In the genomic region with DNA sequence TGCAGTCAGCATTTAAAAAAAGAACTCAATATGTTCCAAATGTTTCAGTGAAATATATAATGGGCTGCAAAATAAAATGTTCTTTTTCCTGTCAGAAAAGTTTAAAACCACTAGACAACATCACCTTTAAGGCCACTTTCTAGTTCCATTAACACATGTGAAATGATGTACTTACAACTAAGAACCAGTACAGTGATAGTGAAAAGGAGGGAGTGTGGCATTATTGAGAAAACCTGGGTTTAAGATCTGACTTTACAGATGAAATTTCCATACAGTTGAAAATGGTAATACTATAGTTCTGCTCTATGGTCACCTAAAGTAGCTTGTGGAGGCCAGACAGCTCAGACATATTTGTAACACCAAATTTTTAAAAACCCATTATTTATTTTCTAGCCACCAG, we compare ENCODE assay signal across 18 cellular contexts. TPM values are rescaled to one million over a fixed set of nuclear protein-coding genes. Genes with fewer than 3 reads are reported as not detected.
DNase-seq lines count a peak whose midpoint lies in the region; ATAC-seq, FAIRE-seq and TF ChIP-seq lines count a peak whose summit lies in the region.
"Had no signal": no experiment of that assay in that cellular context is flagged by ENCODE, and none has a peak within 500 bp of the region (broad histone marks: within the 10 kb centered on the region; RNA-seq: fewer than 3 reads in every experiment).

No MANE protein-coding gene starts in this region.

- ATAC-seq in WTC11 (no peak), HG03457 (IDR thresholded peaks at IDR 0.05; ENCODE audit: unreplicated experiment) (no peak)
- ATAC-seq in natural killer cell treated with Interleukin-12 subunit alpha and Interleukin-12 subunit beta and Interleukin-15 and Interleukin-18, amount 100 ng/mL, for 72 hours = peak; percentile 52 to 73
- ATAC-seq: HCT116, PC-3 had no signal

- peaks cover 29% of the 10 kb centered on the region for H3K36me3 Mint-ChIP-seq in activated CD4-positive, alpha-beta T cell treated with anti-CD3 and anti-CD28 coated beads, Interleukin-2, amount 10 ng/mL, durations not matched to agents 24 days and 14 days (ENCODE audit: low read depth)
- peaks cover 36% of the 10 kb centered on the region for H3K36me3 Mint-ChIP-seq in activated CD4-positive, alpha-beta T cell treated with anti-CD3 and anti-CD28 coated beads, Interleukin-2, amount 10 ng/mL, durations not matched to agents 7 days and 5 days (ENCODE audit: low read depth)
- H3K36me3 Mint-ChIP-seq in WTC11 = peaks cover 23% of the 10 kb centered on the region
- peaks cover 25% of the 10 kb centered on the region for H3K36me3 Mint-ChIP-seq in natural killer cell treated with Interleukin-12 subunit alpha and Interleukin-12 subunit beta and Interleukin-15 and Interleukin-18, amount 100 ng/mL, for 72 hours

- CTCF ChIA-PET in activated CD4-positive, alpha-beta T cell treated with anti-CD3 and anti-CD28 coated beads, Interleukin-2, amount 10 ng/mL, durations not matched to agents 7 days and 5 days (lab: Charles Lee) = interaction anchor here (4.9 kb wide), 1 partner anchor 14 kb away, joined by 24 read pairs; the partner anchor contains the start of gene MEX3C
- CTCF ChIA-PET in WTC11 (lab: Charles Lee) = interaction anchor here (1.1 kb wide), 1 partner anchor 46 kb away, joined by 3 read pairs; no protein-coding TSS in a partner anchor

- intact Hi-C loops in activated CD4-positive, alpha-beta T cell treated with anti-CD3 and anti-CD28 coated beads, Interleukin-2, amount 10 ng/mL, durations not matched to agents 24 days and 14 days (cut with micrococcal nuclease) = no loop called here

- no peaks in the 10 kb centered on the region for H3K27me3 Mint-ChIP-seq in activated CD4-positive, alpha-beta T cell treated with anti-CD3 and anti-CD28 coated beads, Interleukin-2, amount 10 ng/mL, durations not matched to agents 24 days and 14 days
- H3K27me3 Mint-ChIP-seq in activated CD4-positive, alpha-beta T cell treated with anti-CD3 and anti-CD28 coated beads, Interleukin-2, amount 10 ng/mL, durations not matched to agents 7 days and 5 days = no peaks in the 10 kb centered on the region
- H3K27me3 Mint-ChIP-seq in WTC11 (ENCODE audit: low read depth) = no peaks in the 10 kb centered on the region
- no peaks in the 10 kb centered on the region for H3K27me3 Mint-ChIP-seq in natural killer cell treated with Interleukin-12 subunit alpha and Interleukin-12 subunit beta and Interleukin-15 and Interleukin-18, amount 100 ng/mL, for 72 hours
- H3K27me3 Mint-ChIP-seq: IgD-negative memory B cell had no signal

- H3K9me3 Mint-ChIP-seq in activated CD4-positive, alpha-beta T cell treated with anti-CD3 and anti-CD28 coated beads, Interleukin-2, amount 10 ng/mL, durations not matched to agents 24 days and 14 days = no peaks in the 10 kb centered on the region
- no peaks in the 10 kb centered on the region for H3K9me3 Mint-ChIP-seq in activated CD4-positive, alpha-beta T cell treated with anti-CD3 and anti-CD28 coated beads, Interleukin-2, amount 10 ng/mL, durations not matched to agents 7 days and 5 days
- H3K9me3 Mint-ChIP-seq in WTC11 = no peaks in the 10 kb centered on the region
- H3K9me3 Mint-ChIP-seq in natural killer cell treated with Interleukin-12 subunit alpha and Interleukin-12 subunit beta and Interleukin-15 and Interleukin-18, amount 100 ng/mL, for 72 hours = no peaks in the 10 kb centered on the region
- H3K9me3 Mint-ChIP-seq: IgD-negative memory B cell had no signal

- DNase-seq in activated CD4-positive, alpha-beta T cell treated with anti-CD3 and anti-CD28 coated beads, Interleukin-2, amount 10 ng/mL, durations not matched to agents 24 days and 14 days = no peak
- no peak for DNase-seq in activated CD4-positive, alpha-beta T cell treated with anti-CD3 and anti-CD28 coated beads, Interleukin-2, amount 10 ng/mL, durations not matched to agents 7 days and 5 days
- DNase-seq in D721Med (ENCODE audit: insufficient read length, low spot score) (no peak), WTC11 (ENCODE audit: low spot score) (no peak), anterior cingulate cortex (lab: John Stamatoyannopoulos, UW) (no peak)
- no peak for DNase-seq in natural killer cell treated with Interleukin-12 subunit alpha and Interleukin-12 subunit beta and Interleukin-15 and Interleukin-18, amount 100 ng/mL, for 72 hours (ENCODE audit: low spot score)
- DNase-seq in stimulated activated CD4-positive, alpha-beta T cell treated with anti-CD3 and anti-CD28 coated beads, Interleukin-2, amount 100 ng/mL, for 24 hours = no peak
- DNase-seq: 8988T; DMS153; EL; NCI-H1436 treated with DMSO at 0.1 percent for 48 hours; NCI-H2081 treated with DMSO at 0.1 percent for 48 hours; NCI-H524 treated with DMSO at 0.1 percent for 48 hours; NK-92 treated with Interleukin-12 subunit alpha and Interleukin-12 subunit beta, amount 100 ng/mL, for 24 hours; PC-3 had no signal

- FAIRE-seq in D721Med (lab: Jason Lieb, UNC) = peak; percentile 64

- POLR2A ChIA-PET in activated CD4-positive, alpha-beta T cell treated with anti-CD3 and anti-CD28 coated beads, Interleukin-2, amount 10 ng/mL, durations not matched to agents 7 days and 5 days (lab: Charles Lee) = interaction anchor here (0.7 kb wide), 1 partner anchor 12 kb away, joined by 3 read pairs; no protein-coding TSS in a partner anchor
- POLR2A ChIA-PET in WTC11 (lab: Charles Lee) = interaction anchor here (2.0 kb wide), 1 partner anchor 15 kb away, joined by 10 read pairs; the partner anchor contains the start of gene MEX3C

- peak overlapping the region; percentile 66 for H3K27ac Mint-ChIP-seq in activated CD4-positive, alpha-beta T cell treated with anti-CD3 and anti-CD28 coated beads, Interleukin-2, amount 10 ng/mL, durations not matched to agents 24 days and 14 days
- no peak overlapping the region for H3K27ac Mint-ChIP-seq in activated CD4-positive, alpha-beta T cell treated with anti-CD3 and anti-CD28 coated beads, Interleukin-2, amount 10 ng/mL, durations not matched to agents 7 days and 5 days
- H3K27ac Mint-ChIP-seq in WTC11 = peak overlapping the region; percentile 67; the same call in 1 of the 2 replicates
- H3K27ac Mint-ChIP-seq in natural killer cell treated with Interleukin-12 subunit alpha and Interleukin-12 subunit beta and Interleukin-15 and Interleukin-18, amount 100 ng/mL, for 72 hours = peak overlapping the region; percentile 63 to 81

- TF ChIP-seq CTCF in D721Med (IDR thresholded peaks at IDR 0.05; ENCODE audit: insufficient read depth, missing control alignments) (no peak), WTC11 (IDR thresholded peaks at IDR 0.05) (no peak)

- no peak overlapping the region for H3K4me3 Mint-ChIP-seq in activated CD4-positive, alpha-beta T cell treated with anti-CD3 and anti-CD28 coated beads, Interleukin-2, amount 10 ng/mL, durations not matched to agents 24 days and 14 days
- H3K4me3 Mint-ChIP-seq in activated CD4-positive, alpha-beta T cell treated with anti-CD3 and anti-CD28 coated beads, Interleukin-2, amount 10 ng/mL, durations not matched to agents 7 days and 5 days = no peak overlapping the region
- no peak overlapping the region for H3K4me3 Mint-ChIP-seq in WTC11
- H3K4me3 Mint-ChIP-seq in natural killer cell treated with Interleukin-12 subunit alpha and Interleukin-12 subunit beta and Interleukin-15 and Interleukin-18, amount 100 ng/mL, for 72 hours = peak overlapping the region; percentile 55

- H3K4me1 Mint-ChIP-seq in activated CD4-positive, alpha-beta T cell treated with anti-CD3 and anti-CD28 coated beads, Interleukin-2, amount 10 ng/mL, durations not matched to agents 24 days and 14 days = peaks cover 41% of the 10 kb centered on the region
- peaks cover 41% of the 10 kb centered on the region for H3K4me1 Mint-ChIP-seq in activated CD4-positive, alpha-beta T cell treated with anti-CD3 and anti-CD28 coated beads, Interleukin-2, amount 10 ng/mL, durations not matched to agents 7 days and 5 days
- H3K4me1 Mint-ChIP-seq in WTC11 = peaks cover 51% of the 10 kb centered on the region
- peaks cover 66 to 78% of the 10 kb centered on the region in 2 donors for H3K4me1 Mint-ChIP-seq in natural killer cell treated with Interleukin-12 subunit alpha and Interleukin-12 subunit beta and Interleukin-15 and Interleukin-18, amount 100 ng/mL, for 72 hours (ENCODE audit: low read depth in 2 of 2)

TF ChIP-seq in WTC11, 78 proteins besides CTCF, POLR2A, EP300 and RAD21 (continues in another document):
- no peak for TF ChIP-seq TEAD1 (CRISPR knock-in tag; IDR thresholded peaks at IDR 0.05)
- TF ChIP-seq MLX (CRISPR knock-in tag; IDR thresholded peaks at IDR 0.05) = no peak
- no peak for TF ChIP-seq ERG (CRISPR knock-in tag; IDR thresholded peaks at IDR 0.05)
- TF ChIP-seq ZNF263 (CRISPR knock-in tag; IDR thresholded peaks at IDR 0.05; ENCODE audit: low read depth) = no peak
- TF ChIP-seq CREM (CRISPR knock-in tag; IDR thresholded peaks at IDR 0.05) = no peak
- no peak for TF ChIP-seq ZNF317 (CRISPR knock-in tag; IDR thresholded peaks at IDR 0.05; ENCODE audit: borderline replicate concordance, low read depth)

RNA-seq across cellular contexts. Expression of gene MEX3C, which starts 14.7 kb away (rescaled TPM):
- total RNA-seq in activated CD4-positive, alpha-beta T cell treated with anti-CD3 and anti-CD28 coated beads, Interleukin-2, amount 10 ng/mL, durations not matched to agents 24 days and 14 days = 57.4 and 62.6 TPM in 2 replicates
- 10 to 100 TPM; 49.6 to 58.2 TPM for total RNA-seq in activated CD4-positive, alpha-beta T cell treated with anti-CD3 and anti-CD28 coated beads, Interleukin-2, amount 10 ng/mL, durations not matched to agents 7 days and 5 days
- total RNA-seq in WTC11 (2021) = 70.4 to 79.4 TPM (median 73.9 TPM) in 3 replicates
- total RNA-seq in natural killer cell treated with Interleukin-12 subunit alpha and Interleukin-12 subunit beta and Interleukin-15 and Interleukin-18, amount 100 ng/mL, for 72 hours = 100 to 1,000 TPM in 1 of 2 donors, 10 to 100 TPM in 1; 91.8 to 174 TPM

Comparison
In these comparisons a context has a peak if more than half of its experiments do, and no peak if none do; other contexts are left out.
1. ATAC-seq: peak in natural killer cell treated with Interleukin-12 subunit alpha and Interleukin-12 subunit beta and Interleukin-15 and Interleukin-18, amount 100 ng/mL, for 72 hours (2 of 2); none in WTC11 (single experiment) and HG03457 (single experiment).